1 cellular context compared by ENCODE assay signal in the genomic region with DNA sequence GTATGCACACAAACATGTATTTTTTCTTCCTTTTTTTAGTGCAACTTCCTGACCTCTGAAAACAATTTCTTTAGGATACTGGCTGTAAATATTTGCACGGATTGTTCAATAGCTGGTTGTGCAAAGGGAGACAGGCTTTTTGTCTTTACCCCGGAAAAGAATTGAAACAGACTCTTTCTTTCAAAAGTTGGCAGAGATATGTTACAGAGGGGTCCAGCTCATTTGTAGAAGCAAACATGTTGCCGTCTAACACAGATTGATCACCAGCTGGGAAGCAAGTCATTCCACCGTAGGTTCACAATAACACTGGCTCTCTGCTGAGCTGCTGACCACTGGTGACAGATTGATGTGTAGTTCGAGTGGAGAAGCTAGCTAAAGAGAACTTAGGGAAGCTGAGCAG.
TF ChIP-seq lines count a peak whose summit lies in the region.

No MANE protein-coding gene starts in this region.

TF ChIP-seq in WTC11, 78 proteins besides CTCF, POLR2A, EP300 and RAD21 (continued from another document):
- TF ChIP-seq, protein P1, sequence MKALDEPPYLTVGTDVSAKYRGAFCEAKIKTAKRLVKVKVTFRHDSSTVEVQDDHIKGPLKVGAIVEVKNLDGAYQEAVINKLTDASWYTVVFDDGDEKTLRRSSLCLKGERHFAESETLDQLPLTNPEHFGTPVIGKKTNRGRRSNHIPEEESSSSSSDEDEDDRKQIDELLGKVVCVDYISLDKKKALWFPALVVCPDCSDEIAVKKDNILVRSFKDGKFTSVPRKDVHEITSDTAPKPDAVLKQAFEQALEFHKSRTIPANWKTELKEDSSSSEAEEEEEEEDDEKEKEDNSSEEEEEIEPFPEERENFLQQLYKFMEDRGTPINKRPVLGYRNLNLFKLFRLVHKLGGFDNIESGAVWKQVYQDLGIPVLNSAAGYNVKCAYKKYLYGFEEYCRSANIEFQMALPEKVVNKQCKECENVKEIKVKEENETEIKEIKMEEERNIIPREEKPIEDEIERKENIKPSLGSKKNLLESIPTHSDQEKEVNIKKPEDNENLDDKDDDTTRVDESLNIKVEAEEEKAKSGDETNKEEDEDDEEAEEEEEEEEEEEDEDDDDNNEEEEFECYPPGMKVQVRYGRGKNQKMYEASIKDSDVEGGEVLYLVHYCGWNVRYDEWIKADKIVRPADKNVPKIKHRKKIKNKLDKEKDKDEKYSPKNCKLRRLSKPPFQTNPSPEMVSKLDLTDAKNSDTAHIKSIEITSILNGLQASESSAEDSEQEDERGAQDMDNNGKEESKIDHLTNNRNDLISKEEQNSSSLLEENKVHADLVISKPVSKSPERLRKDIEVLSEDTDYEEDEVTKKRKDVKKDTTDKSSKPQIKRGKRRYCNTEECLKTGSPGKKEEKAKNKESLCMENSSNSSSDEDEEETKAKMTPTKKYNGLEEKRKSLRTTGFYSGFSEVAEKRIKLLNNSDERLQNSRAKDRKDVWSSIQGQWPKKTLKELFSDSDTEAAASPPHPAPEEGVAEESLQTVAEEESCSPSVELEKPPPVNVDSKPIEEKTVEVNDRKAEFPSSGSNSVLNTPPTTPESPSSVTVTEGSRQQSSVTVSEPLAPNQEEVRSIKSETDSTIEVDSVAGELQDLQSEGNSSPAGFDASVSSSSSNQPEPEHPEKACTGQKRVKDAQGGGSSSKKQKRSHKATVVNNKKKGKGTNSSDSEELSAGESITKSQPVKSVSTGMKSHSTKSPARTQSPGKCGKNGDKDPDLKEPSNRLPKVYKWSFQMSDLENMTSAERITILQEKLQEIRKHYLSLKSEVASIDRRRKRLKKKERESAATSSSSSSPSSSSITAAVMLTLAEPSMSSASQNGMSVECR (CRISPR knock-in tag; IDR thresholded peaks at IDR 0.05; ENCODE audit: borderline replicate concordance): no peak
- TF ChIP-seq FOXP1 (CRISPR knock-in tag; IDR thresholded peaks at IDR 0.05; ENCODE audit: borderline replicate concordance): no peak
- TF ChIP-seq KAT7 (CRISPR knock-in tag; IDR thresholded peaks at IDR 0.05; ENCODE audit: borderline replicate concordance): no peak
